22 cellular contexts compared by ENCODE assay signal in the genomic region with DNA sequence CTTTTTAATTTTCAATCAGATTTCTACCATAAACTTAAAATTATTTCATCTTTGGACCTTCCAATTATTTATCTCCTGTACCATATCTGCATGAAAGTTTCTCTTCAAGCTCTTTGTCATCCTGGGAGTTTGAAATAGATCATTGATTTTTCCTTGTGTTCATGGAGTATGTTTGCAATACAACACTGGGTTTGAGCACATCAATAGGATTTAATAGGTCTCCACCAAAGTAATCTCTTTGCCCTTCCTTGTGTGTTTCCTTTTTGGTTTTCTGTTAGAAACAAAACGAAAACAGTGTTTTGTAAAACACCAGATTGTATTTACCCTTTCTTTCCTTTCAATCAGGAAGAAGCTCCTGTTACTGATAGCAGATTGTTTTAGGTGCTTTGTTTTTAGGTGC. TPM values are rescaled to one million over a fixed set of nuclear protein-coding genes. Genes with fewer than 3 reads are reported as not detected.
DNase-seq lines count a peak whose midpoint lies in the region; ATAC-seq, FAIRE-seq and TF ChIP-seq lines count a peak whose summit lies in the region.
"Had no signal": no experiment of that assay in that cellular context is flagged by ENCODE, and none has a peak within 500 bp of the region (broad histone marks: within the 10 kb centered on the region; RNA-seq: fewer than 3 reads in every experiment).

No MANE protein-coding gene starts in this region.

- peak overlapping the region; percentile 51 for H3K27ac Mint-ChIP-seq in activated naive CD4-positive, alpha-beta T cell treated with anti-CD3 and anti-CD28 coated beads, Interleukin-2, amount 50 U/mL, for 24 hours
- H3K27ac Mint-ChIP-seq in CD8-positive, alpha-beta T cell: peak overlapping the region; percentile 64
- peak overlapping the region; percentile 39 for H3K27ac Mint-ChIP-seq in T-helper 17 cell
- H3K27ac Mint-ChIP-seq: CD4-positive, CD25-positive, alpha-beta regulatory T cell; GM23338; IgD-negative memory B cell had no signal

- H3K79me2 ChIP-seq in endothelial cell of umbilical vein (ENCODE audit: control insufficient read depth, insufficient read depth, low read length): peaks cover 27% of the 10 kb centered on the region

- POLR2A ChIA-PET in CD8-positive, alpha-beta T cell (lab: Charles Lee): no interaction called here
- POLR2A ChIA-PET in endothelial cell of umbilical vein (lab: Charles Lee): no interaction called here

- peaks cover 54% of the 10 kb centered on the region for H3K4me1 Mint-ChIP-seq in activated naive CD4-positive, alpha-beta T cell treated with anti-CD3 and anti-CD28 coated beads, Interleukin-2, amount 50 U/mL, for 24 hours
- peaks cover 60% of the 10 kb centered on the region for H3K4me1 Mint-ChIP-seq in CD8-positive, alpha-beta T cell (ENCODE audit: low read depth)
- peaks cover 12% of the 10 kb centered on the region for H3K4me1 Mint-ChIP-seq in T-helper 17 cell

- no peaks in the 10 kb centered on the region for H3K27me3 Mint-ChIP-seq in activated naive CD4-positive, alpha-beta T cell treated with anti-CD3 and anti-CD28 coated beads, Interleukin-2, amount 50 U/mL, for 24 hours
- no peaks in the 10 kb centered on the region for H3K27me3 Mint-ChIP-seq in CD8-positive, alpha-beta T cell (ENCODE audit: low read depth)
- H3K27me3 Mint-ChIP-seq in T-helper 17 cell: no peaks in the 10 kb centered on the region
- H3K27me3 Mint-ChIP-seq: CD4-positive, CD25-positive, alpha-beta regulatory T cell; IgD-negative memory B cell had no signal

- WGBS in stomach, 5 donors: 17 to 71% (median 57%) methylated on average over 1 of the region's 1 CpG

- no peaks in the 10 kb centered on the region for H3K36me3 Mint-ChIP-seq in activated naive CD4-positive, alpha-beta T cell treated with anti-CD3 and anti-CD28 coated beads, Interleukin-2, amount 50 U/mL, for 24 hours
- H3K36me3 Mint-ChIP-seq in CD8-positive, alpha-beta T cell: peaks cover 24% of the 10 kb centered on the region
- no peaks in the 10 kb centered on the region for H3K36me3 Mint-ChIP-seq in T-helper 17 cell (ENCODE audit: low read depth)
- H3K36me3 Mint-ChIP-seq: CD4-positive, CD25-positive, alpha-beta regulatory T cell; IgD-negative memory B cell had no signal

- H2AFZ ChIP-seq in endothelial cell of umbilical vein (ENCODE audit: low read depth, low read length): no peak overlapping the region
- H2AFZ ChIP-seq: GM23338 had no signal

- H3K4me1 ChIP-seq in CD8-positive, alpha-beta T cell (ENCODE audit: insufficient read depth, low read length): no peaks in the 10 kb centered on the region
- peaks cover 1% of the 10 kb centered on the region for H3K4me1 ChIP-seq in endothelial cell of umbilical vein (ENCODE audit: control insufficient read depth, extremely low read depth, insufficient read depth, low read length)
- peaks cover 0 to 18% (median 0%) of the 10 kb centered on the region in 4 donors for H3K4me1 ChIP-seq in stomach
- H3K4me1 ChIP-seq: BE2C had no signal

- peak; percentile 8 for FAIRE-seq in endothelial cell of umbilical vein (lab: Jason Lieb, UNC)
- FAIRE-seq: A204.1, GM12892, GM18507, HTR-8/SVneo had no signal

- H3K36me3 ChIP-seq in CD8-positive, alpha-beta T cell (ENCODE audit: insufficient read depth, low read length): peaks cover 4% of the 10 kb centered on the region
- H3K36me3 ChIP-seq in endothelial cell of umbilical vein (ENCODE audit: control insufficient read depth in 2 of 2, extremely low read depth in 1 of 2, insufficient read depth in 2 of 2, low read length in 2 of 2): no peaks in the 10 kb centered on the region
- peaks cover 0 to 15% (median 0%) of the 10 kb centered on the region in 4 donors for H3K36me3 ChIP-seq in stomach
- H3K36me3 ChIP-seq: BE2C had no signal

- intact Hi-C loops in CD8-positive, alpha-beta T cell (cut with DNase I, micrococcal nuclease): no loop called here
- intact Hi-C loops in endothelial cell of umbilical vein (cut with micrococcal nuclease) (no loop called here), stomach (cut with DNase I; ENCODE audit: low total_unique reads) (no loop called here)

- no peak for TF ChIP-seq CTCF in CD8-positive, alpha-beta T cell (IDR thresholded peaks at IDR 0.05)
- TF ChIP-seq CTCF in endothelial cell of umbilical vein (IDR thresholded peaks at IDR 0.05; ENCODE audit: extremely low read depth in 1 of 2, insufficient read depth in 1 of 2, low read depth in 1 of 2, low read length in 2 of 2) (no peak), stomach (IDR thresholded peaks at IDR 0.05) (no peak)

- H3K4me2 ChIP-seq in endothelial cell of umbilical vein (ENCODE audit: insufficient read depth, low read length): no peak overlapping the region
- H3K4me2 ChIP-seq: GM23338 had no signal

- no peak overlapping the region for H3K4me3 ChIP-seq in CD8-positive, alpha-beta T cell (ENCODE audit: low read depth, low read length)
- H3K4me3 ChIP-seq in endothelial cell of umbilical vein (replicated peaks in 1 of 3; ENCODE audit: insufficient read depth in 1 of 3, low read depth in 1 of 3, low read length in 3 of 3) (no peak overlapping the region), stomach (no peak overlapping the region)
- H3K4me3 ChIP-seq: GM23338 had no signal

- no peaks in the 10 kb centered on the region for H3K9me3 ChIP-seq in CD8-positive, alpha-beta T cell (ENCODE audit: low read length)
- H3K9me3 ChIP-seq in T-helper 17 cell (ENCODE audit: control insufficient read depth, low read length, poor library complexity, severe bottlenecking) (no peaks in the 10 kb centered on the region), endothelial cell of umbilical vein (replicated peaks; ENCODE audit: control insufficient read depth, insufficient read depth, low read length) (no peaks in the 10 kb centered on the region), stomach (no peaks in the 10 kb centered on the region)
- H3K9me3 ChIP-seq: BE2C had no signal

- no peak for TF ChIP-seq EP300 in stomach (IDR thresholded peaks at IDR 0.05)

- H3K27me3 ChIP-seq in CD8-positive, alpha-beta T cell (ENCODE audit: insufficient read depth, low read length): no peaks in the 10 kb centered on the region
- no peaks in the 10 kb centered on the region for H3K27me3 ChIP-seq in endothelial cell of umbilical vein (ENCODE audit: control insufficient read depth in 2 of 2, insufficient read depth in 2 of 2, low read length in 2 of 2)
- no peaks in the 10 kb centered on the region for H3K27me3 ChIP-seq in stomach
- H3K27me3 ChIP-seq: BE2C had no signal

- no peak overlapping the region for H3K27ac ChIP-seq in CD8-positive, alpha-beta T cell (ENCODE audit: low read depth, low read length)
- H3K27ac ChIP-seq in endothelial cell of umbilical vein (ENCODE audit: insufficient read depth, low read depth, low read length) (no peak overlapping the region), stomach (no peak overlapping the region)

- dilution Hi-C loops in endothelial cell of umbilical vein (cut with MboI; ENCODE audit: extremely low pct_ligation_motif_present, low sequenced_read_pairs): no loop called here

- no TSS peak for BruUV-seq in endothelial cell of umbilical vein (replicated peaks; lab: Mats Ljungman, UMichigan)

- ATAC-seq in CD8-positive, alpha-beta T cell: no peak
- no peak for ATAC-seq in T-helper 17 cell
- ATAC-seq: GM23338 had no signal

- TF ChIP-seq POLR2A in endothelial cell of umbilical vein (IDR thresholded peaks at IDR 0.05; ENCODE audit: low read depth, low read length) (no peak), stomach (IDR thresholded peaks at IDR 0.05) (no peak)

- CTCF ChIA-PET in CD8-positive, alpha-beta T cell (lab: Charles Lee): no interaction called here
- CTCF ChIA-PET in endothelial cell of umbilical vein (lab: Charles Lee): no interaction called here

- H4K20me1 ChIP-seq in endothelial cell of umbilical vein (replicated peaks; ENCODE audit: control insufficient read depth, extremely low read depth, insufficient read depth, low read length): no peaks in the 10 kb centered on the region

- DNase-seq in activated naive CD4-positive, alpha-beta T cell treated with anti-CD3 and anti-CD28 coated beads, Interleukin-2, amount 50 U/mL, for 16 hours: no peak
- no peak for DNase-seq in CD8-positive, alpha-beta T cell
- no peak for DNase-seq in T-helper 17 cell
- DNase-seq in endothelial cell of umbilical vein (ENCODE audit: low read depth, low spot score): no peak
- DNase-seq in NCI-H345 treated with DMSO at 0.1 percent for 48 hours (lab: John Stamatoyannopoulos, UW; ENCODE audit: unreplicated experiment): no peak
- no peak for DNase-seq in stomach
- DNase-seq in activated CD8-positive, alpha-beta memory T cell treated with anti-CD3 and anti-CD28 coated beads, Interleukin-2, amount 50 U/mL, for 4 hours: no peak
- DNase-seq: ACHN; BE2C; C1 segment of cervical spinal cord; CD4-positive, CD25-positive, alpha-beta regulatory T cell; DMS153; DMS79; GDM1; H7 had no signal

- H3K9ac ChIP-seq in endothelial cell of umbilical vein (replicated peaks; ENCODE audit: extremely low read depth, insufficient read depth, low read length): no peak overlapping the region

- no peak overlapping the region for H3K4me3 Mint-ChIP-seq in activated naive CD4-positive, alpha-beta T cell treated with anti-CD3 and anti-CD28 coated beads, Interleukin-2, amount 50 U/mL, for 24 hours
- H3K4me3 Mint-ChIP-seq in CD8-positive, alpha-beta T cell: no peak overlapping the region
- H3K4me3 Mint-ChIP-seq in T-helper 17 cell: no peak overlapping the region
- H3K4me3 Mint-ChIP-seq: GM23338, IgD-negative memory B cell had no signal

- no peaks in the 10 kb centered on the region for H3K9me3 Mint-ChIP-seq in activated naive CD4-positive, alpha-beta T cell treated with anti-CD3 and anti-CD28 coated beads, Interleukin-2, amount 50 U/mL, for 24 hours
- H3K9me3 Mint-ChIP-seq in CD8-positive, alpha-beta T cell: no peaks in the 10 kb centered on the region
- H3K9me3 Mint-ChIP-seq: CD4-positive, CD25-positive, alpha-beta regulatory T cell; GM23338 had no signal

- no peaks in the 10 kb centered on the region for H3K9me1 ChIP-seq in endothelial cell of umbilical vein (replicated peaks; ENCODE audit: control insufficient read depth, extremely low read depth, insufficient read depth, low read length)

RNA-seq across cellular contexts. Expression of a gene that starts 11.9 kb away (rescaled TPM):
- 100 to 1,000 TPM in 1 of 2 experiments, 10 to 100 TPM in 1; 92.3 to 101 TPM for total RNA-seq in CD8-positive, alpha-beta T cell
- 10 to 100 TPM; 75.2 to 83.1 TPM for total RNA-seq in T-helper 17 cell
- total RNA-seq in endothelial cell of umbilical vein: 33.3 and 36.4 TPM in 2 replicates
- polyA plus RNA-seq in endothelial cell of umbilical vein: 5.8 and 8.8 TPM in 2 replicates
- 9.6 and 11.2 TPM in 2 replicates for polyA plus RNA-seq in endothelial cell of umbilical vein (2011; cell fraction: cytosol; rRNA removed)
- 47.5 and 57.2 TPM in 2 replicates for polyA plus RNA-seq in endothelial cell of umbilical vein (2011; cell fraction: nucleus; rRNA removed)
- polyA plus RNA-seq in endothelial cell of umbilical vein (2012): 21.3 and 27.2 TPM in 2 replicates
- 11.0 and 20.4 TPM in 2 replicates for polyA minus RNA-seq in endothelial cell of umbilical vein
- 31.0 TPM for polyA minus RNA-seq in endothelial cell of umbilical vein (2011; cell fraction: cytosol; rRNA and poly(A)+ RNA removed)
- polyA minus RNA-seq in endothelial cell of umbilical vein (2011; cell fraction: nucleus; rRNA and poly(A)+ RNA removed): 36.6 and 46.5 TPM in 2 replicates
- total RNA-seq in stomach: 100 to 1,000 TPM in 1 of 5 donors, 10 to 100 TPM in 4; 18.7 to 175 (median 67.0) TPM
- 10 to 100 TPM; 11.9 to 15.9 (median 14.9) TPM for polyA plus RNA-seq in stomach

RNA-seq across cellular contexts. Expression of a gene that starts 57.5 kb away (rescaled TPM):
- not detected for total RNA-seq in CD8-positive, alpha-beta T cell
- total RNA-seq in T-helper 17 cell (not detected), endothelial cell of umbilical vein (not detected in 2 replicates), stomach (not detected)
- polyA plus RNA-seq in endothelial cell of umbilical vein (not detected in 2 replicates), stomach (not detected)
- polyA plus RNA-seq in endothelial cell of umbilical vein (2011; cell fraction: cytosol; rRNA removed): not detected in 2 replicates
- polyA plus RNA-seq in endothelial cell of umbilical vein (2011; cell fraction: nucleus; rRNA removed): not detected in 2 replicates
- polyA plus RNA-seq in endothelial cell of umbilical vein (2012): not detected in 2 replicates
- polyA minus RNA-seq in endothelial cell of umbilical vein: not detected in 2 replicates
- polyA minus RNA-seq in endothelial cell of umbilical vein (2011; cell fraction: cytosol; rRNA and poly(A)+ RNA removed): not detected
- polyA minus RNA-seq in endothelial cell of umbilical vein (2011; cell fraction: nucleus; rRNA and poly(A)+ RNA removed): not detected in 2 replicates
- total RNA-seq: CD4-positive, CD25-positive, alpha-beta regulatory T cell; GM23338; H7 had no signal
- polyA plus RNA-seq: CD4-positive, CD25-positive, alpha-beta regulatory T cell; GM23338; IgD-negative memory B cell had no signal
